ENCODE assay signal across 27 cellular contexts in genomic region chr7:144676492-144676891, GRCh38.
"Had no signal": no experiment of that assay in that cellular context is flagged by ENCODE, and none has a peak within 500 bp of the region (broad histone marks: within the 10 kb centered on the region; RNA-seq: fewer than 3 reads in every experiment).

No MANE protein-coding gene starts in this region.

- H3K27me3 ChIP-seq: stomach, suprapubic skin, testis, thyroid gland, tibial artery, tibial nerve, transverse colon, upper lobe of left lung, upper lobe of right lung, uterus, vagina had no signal

- ATAC-seq: stimulated activated effector memory CD8-positive, alpha-beta T cell treated with anti-CD3 and anti-CD28 coated beads, Interleukin-12 subunit alpha, Interleukin-12 subunit beta, amount 100 ng/mL, for 72 hours; stimulated activated memory B cell treated with anti-CD40 and anti-IgM and Interleukin-4, amounts not matched to agents 10 μg/mL and 1 μg/mL and 100 μg/mL, for 72 hours; stimulated activated naive B cell treated with anti-CD40 and anti-IgM and Interleukin-4, amounts not matched to agents 10 μg/mL and 1 μg/mL and 100 μg/mL, for 72 hours; stimulated activated naive CD8-positive, alpha-beta T cell treated with anti-CD3 and anti-CD28 coated beads, Interleukin-15, amount 100 ng/mL, for 72 hours; stimulated activated naive CD8-positive, alpha-beta T cell treated with anti-CD3 and anti-CD28 coated beads, Interleukin-15, Interleukin-2, amounts not matched to agents 100 U/mL and 50 U/mL, for 24 hours; upper lobe of right lung had no signal

- H3K27ac ChIP-seq: stomach, suprapubic skin, testis, thoracic aorta, thyroid gland, tibial artery, tibial nerve, transverse colon, upper lobe of left lung, upper lobe of right lung, uterus, vagina had no signal

- H3K36me3 ChIP-seq: stomach, suprapubic skin, thoracic aorta, thyroid gland, tibial artery, tibial nerve, transverse colon, upper lobe of left lung, upper lobe of right lung, uterus, vagina had no signal

- H3K4me1 ChIP-seq: stomach, suprapubic skin, testis, thyroid gland, tibial artery, tibial nerve, transverse colon, upper lobe of left lung, upper lobe of right lung, uterus, vagina had no signal

- DNase-seq: stimulated activated CD4-positive, alpha-beta T cell treated with anti-CD3 and anti-CD28 coated beads, Interleukin-2, amount 100 ng/mL, for 48 hours; stimulated activated CD4-positive, alpha-beta T cell treated with anti-CD3 and anti-CD28 coated beads, Interleukin-4, amount 100 ng/mL, for 1 hour; stimulated activated CD4-positive, alpha-beta T cell treated with anti-CD3 and anti-CD28 coated beads, Interleukin-4, amount 100 ng/mL, for 24 hours; stimulated activated CD4-positive, alpha-beta T cell treated with anti-CD3 and anti-CD28 coated beads, Interleukin-4, amount 100 ng/mL, for 4 hours; stimulated activated CD8-positive, alpha-beta memory T cell treated with anti-CD3 and anti-CD28 coated beads, Interleukin-4, amount 100 ng/mL, for 48 hours; stimulated activated naive B cell treated with anti-CD40 and anti-IgM and Interleukin-4, amounts not matched to agents 10 μg/mL and 1 μg/mL and 100 μg/mL, for 72 hours; stimulated activated naive CD4-positive, alpha-beta T cell; stimulated activated naive CD4-positive, alpha-beta T cell treated with Interleukin-2 at 50 U/mL for 16 hours; stimulated activated naive CD8-positive, alpha-beta T cell treated with anti-CD3 and anti-CD28 coated beads, Interleukin-15, amount 100 ng/mL, for 72 hours; stimulated activated naive CD8-positive, alpha-beta T cell treated with anti-CD3 and anti-CD28 coated beads, Interleukin-15, Interleukin-2, amounts not matched to agents 100 U/mL and 50 U/mL, for 24 hours; stomach; substantia nigra; testis; thyroid gland; tibial artery; transverse colon; trophoblast cell; upper lobe of left lung; upper lobe of right lung; uterus had no signal

- H3K4me3 ChIP-seq: stomach, suprapubic skin, testis, thoracic aorta, thyroid gland, tibial artery, tibial nerve, transverse colon, upper lobe of left lung, upper lobe of right lung, uterus, vagina had no signal

- FAIRE-seq: urothelium cell line had no signal

- H3K9me3 ChIP-seq: stomach, suprapubic skin, testis, thoracic aorta, thyroid gland, tibial artery, tibial nerve, transverse colon, upper lobe of left lung, upper lobe of right lung, uterus, vagina had no signal
